ENCODE assay signal across 8 cellular contexts in genomic region chr12:46798056-46798455, GRCh38. TPM values are rescaled to one million over a fixed set of nuclear protein-coding genes. Genes with fewer than 3 reads are reported as not detected.
"Had no signal": no experiment of that assay in that cellular context is flagged by ENCODE, and none has a peak within 500 bp of the region (broad histone marks: within the 10 kb centered on the region; RNA-seq: fewer than 3 reads in every experiment).

No MANE protein-coding gene starts in this region.

- H2AFZ ChIP-seq: GM23248 had no signal

- FAIRE-seq: H54, HTR-8/SVneo had no signal

- DNase-seq: GM23248, GOT3, H9, HCEC 1CT, KBM-7 had no signal

- H3K4me3 ChIP-seq: GM23248 had no signal

- H3K9ac ChIP-seq: GM23248 had no signal

- H3K27ac ChIP-seq: GM23248 had no signal

RNA-seq across cellular contexts. Expression of gene SLC38A4, which starts 27.7 kb away (rescaled TPM):
- polyA plus RNA-seq: IgD-negative memory B cell had no signal
